ENCODE assay signal across 8 cellular contexts in genomic region chr1:1144122-1144842, GRCh38. TPM values are rescaled to one million over a fixed set of nuclear protein-coding genes. Genes with fewer than 3 reads are reported as not detected.
DNase-seq lines count a peak whose midpoint lies in the region; ATAC-seq lines count a peak whose summit lies in the region.

No MANE protein-coding gene starts in this region.

- no peak overlapping the region for H3K4me3 ChIP-seq in Karpas-422 (ENCODE audit: low read length)
- no peak overlapping the region for H3K4me3 ChIP-seq in aorta (ENCODE audit: low read length in 2 of 2)
- no peak overlapping the region for H3K4me3 ChIP-seq in right cardiac atrium (ENCODE audit: low read length)

- no peak overlapping the region for H3K9ac ChIP-seq in Karpas-422 (ENCODE audit: low read length)

- H3K9me3 ChIP-seq in Karpas-422 (ENCODE audit: low read length), result no peaks in the 10 kb centered on the region
- H3K9me3 ChIP-seq in aorta (ENCODE audit: control insufficient read depth, low read length), result no peaks in the 10 kb centered on the region
- H3K9me3 ChIP-seq in right cardiac atrium (ENCODE audit: control insufficient read depth, low read length), result no peaks in the 10 kb centered on the region

- no peaks in the 10 kb centered on the region for H3K79me2 ChIP-seq in Karpas-422 (ENCODE audit: low read length)

- peak overlapping the region; percentile 5 for H3K4me2 ChIP-seq in Karpas-422 (ENCODE audit: low read depth, low read length, poor library complexity, severe bottlenecking)

- H4K20me1 ChIP-seq in Karpas-422 (ENCODE audit: insufficient read depth, low read depth, low read length), result no peaks in the 10 kb centered on the region

- peak; percentile 97 for DNase-seq in COLO668 (lab: John Stamatoyannopoulos, UW; ENCODE audit: unreplicated experiment)
- peak; percentile 68 for DNase-seq in Karpas-422
- DNase-seq in activated CD4-positive, CD25-positive, alpha-beta regulatory T cell treated with anti-CD3 and anti-CD28 coated beads, Interleukin-2, amount 50 U/mL, for 72 hours, result peak; percentile 71
- peak; percentile 73 for DNase-seq in germinal center (ENCODE audit: low spot score)
- peak; percentile 72 for DNase-seq in stimulated activated CD8-positive, alpha-beta memory T cell treated with anti-CD3 and anti-CD28 coated beads, Interleukin-4, amount 100 ng/mL, for 48 hours
- no peak for DNase-seq in NCI-H1694 (lab: John Stamatoyannopoulos, UW)
- no peak for DNase-seq in aorta
- DNase-seq in right cardiac atrium, result no peak

- H3K9me2 ChIP-seq in Karpas-422 (replicated peaks; ENCODE audit: insufficient read depth, low read length), result no peaks in the 10 kb centered on the region

- H3K27me3 ChIP-seq in Karpas-422 (ENCODE audit: low read length), result no peaks in the 10 kb centered on the region
- H3K27me3 ChIP-seq in aorta (ENCODE audit: control insufficient read depth in 1 of 2, insufficient read depth in 2 of 2, low read length in 1 of 2), result no peaks in the 10 kb centered on the region
- no peaks in the 10 kb centered on the region for H3K27me3 ChIP-seq in right cardiac atrium (ENCODE audit: control insufficient read depth, insufficient read depth)

- intact Hi-C loops in aorta (cut with DNase I) (loop anchor here in 1 of 2 donors (10.0 kb wide), 1 partner anchor 141 kb away; the partner anchor contains the start of gene SCNN1D), right cardiac atrium (cut with DNase I) (no loop called here)

- no peak for ATAC-seq in aorta (ENCODE audit: low FRiP score)
- ATAC-seq in right cardiac atrium, result no peak

- H3K36me3 ChIP-seq in Karpas-422 (ENCODE audit: insufficient read depth, low read length) (no peaks in the 10 kb centered on the region), aorta (ENCODE audit: control insufficient read depth in 1 of 2, insufficient read depth in 2 of 2, low read length in 1 of 2) (no peaks in the 10 kb centered on the region)

- 75 to 76% methylated on average over 41 to 42 of the region's 42 CpGs for WGBS in aorta, 2 donors
- 55% methylated on average over 42 of the region's 42 CpGs for WGBS in right cardiac atrium

- H3K4me1 ChIP-seq in Karpas-422 (ENCODE audit: low read length) (peaks cover 9% of the 10 kb centered on the region), aorta (ENCODE audit: control insufficient read depth in 1 of 2, insufficient read depth in 2 of 2, low read length in 2 of 2) (no peaks in the 10 kb centered on the region), right cardiac atrium (ENCODE audit: control insufficient read depth, insufficient read depth, low read length) (no peaks in the 10 kb centered on the region)

- no peak overlapping the region for H2AFZ ChIP-seq in Karpas-422 (ENCODE audit: low read length)

- H3K27ac ChIP-seq in Karpas-422 (ENCODE audit: low read length) (no peak overlapping the region), aorta (ENCODE audit: low read depth in 1 of 2, low read length in 2 of 2) (no peak overlapping the region), right cardiac atrium (ENCODE audit: low read length) (no peak overlapping the region)

RNA-seq across cellular contexts. Expression of gene C1orf159, which starts 28.4 kb away (rescaled TPM):
- total RNA-seq in Karpas-422 (2014; rRNA removed; shearing (Covaris generic); ENCODE audit: low replicate concordance), result 10.2 and 10.4 TPM in 2 replicates
- 10 to 100 TPM in 1 of 2 donors, 1 to 10 TPM in 1; 9.3 to 13.6 TPM for total RNA-seq in aorta
- 10 to 100 TPM in 1 of 2 donors, 1 to 10 TPM in 1; 4.0 to 35.4 TPM for polyA plus RNA-seq in aorta
- 1 to 10 TPM; 4.9 to 5.6 (median 5.4) TPM for total RNA-seq in right cardiac atrium
- 6.8 TPM for polyA plus RNA-seq in right cardiac atrium

RNA-seq across cellular contexts. Expression of gene TTLL10, which starts 29.4 kb away (rescaled TPM):
- total RNA-seq in Karpas-422 (2014; rRNA removed; shearing (Covaris generic); ENCODE audit: low replicate concordance), result 0.18 TPM in 1 of 2 replicates, not detected in the other
- under 1 TPM in 1 of 2 donors, not detected in 1; 0.15 TPM for total RNA-seq in aorta
- not detected for polyA plus RNA-seq in aorta
- total RNA-seq in right cardiac atrium, result not detected
- 0.09 TPM for polyA plus RNA-seq in right cardiac atrium

Comparison
In these comparisons a context has a peak if more than half of its experiments do, and no peak if none do; other contexts are left out.
1. DNase-seq: peak in COLO668 (single experiment), Karpas-422 (single experiment), activated CD4-positive, CD25-positive, alpha-beta regulatory T cell treated with anti-CD3 and anti-CD28 coated beads, Interleukin-2, amount 50 U/mL, for 72 hours (single experiment), germinal center (single experiment) and stimulated activated CD8-positive, alpha-beta memory T cell treated with anti-CD3 and anti-CD28 coated beads, Interleukin-4, amount 100 ng/mL, for 48 hours (single experiment); none in NCI-H1694 (single experiment), aorta (0 of 2) and right cardiac atrium (0 of 3).